1 cellular context compared by ENCODE assay signal in genomic region chr14:61290686-61291085, GRCh38.
TF ChIP-seq lines count a peak whose summit lies in the region.

No MANE protein-coding gene starts in this region.

TF ChIP-seq in GM23338, 12 proteins besides CTCF, POLR2A, EP300 and RAD21 (continued from another document):
- no peak for TF ChIP-seq ETS1 (IDR thresholded peaks at IDR 0.05)
- no peak for TF ChIP-seq ZNF331 (CRISPR knock-in tag; IDR thresholded peaks at IDR 0.05; ENCODE audit: low read depth)
- TF ChIP-seq ZNF462 (CRISPR knock-in tag; IDR thresholded peaks at IDR 0.05), result no peak
